ENCODE assay signal across 2 cellular contexts in the genomic region with DNA sequence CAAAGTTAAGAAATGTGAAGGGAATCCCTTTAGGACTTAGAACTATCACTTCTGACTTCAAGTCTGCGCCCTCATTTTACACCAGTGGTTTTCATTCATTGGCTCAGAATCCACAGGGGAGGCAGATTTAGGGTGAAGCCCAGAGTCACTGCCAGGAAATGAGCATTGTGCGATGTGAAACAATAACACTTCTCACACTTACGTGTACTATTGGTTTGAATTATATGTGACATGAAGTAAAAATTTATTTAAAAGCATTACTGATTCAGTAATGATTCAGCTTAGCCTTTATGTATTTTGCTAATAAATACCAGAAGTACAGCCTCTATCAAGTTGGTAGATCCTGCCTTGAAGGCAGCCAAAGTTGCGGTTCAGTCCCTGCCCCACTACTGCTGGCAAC.
A peak's percentile ranks its signal among the peaks of the same experiment; 100 is the strongest.
TF ChIP-seq lines count a peak whose summit lies in the region.

No MANE protein-coding gene starts in this region.

TF ChIP-seq in SK-N-SH treated with all-trans-retinoic acid at 6 μM for 48 hours, 23 proteins besides CTCF, POLR2A, EP300 and RAD21 (continued from another document):
- TF ChIP-seq, protein P1, sequence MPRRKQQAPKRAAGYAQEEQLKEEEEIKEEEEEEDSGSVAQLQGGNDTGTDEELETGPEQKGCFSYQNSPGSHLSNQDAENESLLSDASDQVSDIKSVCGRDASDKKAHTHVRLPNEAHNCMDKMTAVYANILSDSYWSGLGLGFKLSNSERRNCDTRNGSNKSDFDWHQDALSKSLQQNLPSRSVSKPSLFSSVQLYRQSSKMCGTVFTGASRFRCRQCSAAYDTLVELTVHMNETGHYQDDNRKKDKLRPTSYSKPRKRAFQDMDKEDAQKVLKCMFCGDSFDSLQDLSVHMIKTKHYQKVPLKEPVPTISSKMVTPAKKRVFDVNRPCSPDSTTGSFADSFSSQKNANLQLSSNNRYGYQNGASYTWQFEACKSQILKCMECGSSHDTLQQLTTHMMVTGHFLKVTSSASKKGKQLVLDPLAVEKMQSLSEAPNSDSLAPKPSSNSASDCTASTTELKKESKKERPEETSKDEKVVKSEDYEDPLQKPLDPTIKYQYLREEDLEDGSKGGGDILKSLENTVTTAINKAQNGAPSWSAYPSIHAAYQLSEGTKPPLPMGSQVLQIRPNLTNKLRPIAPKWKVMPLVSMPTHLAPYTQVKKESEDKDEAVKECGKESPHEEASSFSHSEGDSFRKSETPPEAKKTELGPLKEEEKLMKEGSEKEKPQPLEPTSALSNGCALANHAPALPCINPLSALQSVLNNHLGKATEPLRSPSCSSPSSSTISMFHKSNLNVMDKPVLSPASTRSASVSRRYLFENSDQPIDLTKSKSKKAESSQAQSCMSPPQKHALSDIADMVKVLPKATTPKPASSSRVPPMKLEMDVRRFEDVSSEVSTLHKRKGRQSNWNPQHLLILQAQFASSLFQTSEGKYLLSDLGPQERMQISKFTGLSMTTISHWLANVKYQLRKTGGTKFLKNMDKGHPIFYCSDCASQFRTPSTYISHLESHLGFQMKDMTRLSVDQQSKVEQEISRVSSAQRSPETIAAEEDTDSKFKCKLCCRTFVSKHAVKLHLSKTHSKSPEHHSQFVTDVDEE (CRISPR knock-in tag; IDR thresholded peaks at IDR 0.05), result no peak
- TF ChIP-seq TOX (CRISPR knock-in tag; IDR thresholded peaks at IDR 0.05; ENCODE audit: borderline replicate concordance), result no peak
- peak; percentile 37; the same call in 1 of the 2 replicates for TF ChIP-seq CSRNP3 (CRISPR knock-in tag; IDR thresholded peaks at IDR 0.05)
- TF ChIP-seq ZC3H10 (CRISPR knock-in tag; IDR thresholded peaks at IDR 0.05), result no peak

TF ChIP-seq in WTC11, 78 proteins besides CTCF, POLR2A, EP300 and RAD21 (continued from another document):
- TF ChIP-seq GRHL2 (CRISPR knock-in tag; IDR thresholded peaks at IDR 0.05; ENCODE audit: insufficient replicate concordance, severe bottlenecking) (no peak), NR2C2 (CRISPR knock-in tag; IDR thresholded peaks at IDR 0.05) (no peak), ZNF416 (CRISPR knock-in tag; IDR thresholded peaks at IDR 0.05) (no peak), OVOL2 (CRISPR knock-in tag; IDR thresholded peaks at IDR 0.05; ENCODE audit: borderline replicate concordance) (no peak), SMAD3 (CRISPR knock-in tag; IDR thresholded peaks at IDR 0.05; ENCODE audit: borderline replicate concordance) (no peak), TP53 (CRISPR knock-in tag; IDR thresholded peaks at IDR 0.05) (no peak), JUN (CRISPR knock-in tag; IDR thresholded peaks at IDR 0.05) (no peak), GTF2I (CRISPR knock-in tag; conservative IDR thresholded peaks at IDR 0.05) (no peak), ERG (CRISPR knock-in tag; IDR thresholded peaks at IDR 0.05) (no peak), ZBTB21 (CRISPR knock-in tag; IDR thresholded peaks at IDR 0.05; ENCODE audit: borderline replicate concordance) (no peak), ZNF121 (CRISPR knock-in tag; IDR thresholded peaks at IDR 0.05) (no peak), ELF4 (CRISPR knock-in tag; IDR thresholded peaks at IDR 0.05; ENCODE audit: low read depth) (no peak), CBFB (CRISPR knock-in tag; IDR thresholded peaks at IDR 0.05; ENCODE audit: low read depth) (no peak)
- TF ChIP-seq, protein P2, sequence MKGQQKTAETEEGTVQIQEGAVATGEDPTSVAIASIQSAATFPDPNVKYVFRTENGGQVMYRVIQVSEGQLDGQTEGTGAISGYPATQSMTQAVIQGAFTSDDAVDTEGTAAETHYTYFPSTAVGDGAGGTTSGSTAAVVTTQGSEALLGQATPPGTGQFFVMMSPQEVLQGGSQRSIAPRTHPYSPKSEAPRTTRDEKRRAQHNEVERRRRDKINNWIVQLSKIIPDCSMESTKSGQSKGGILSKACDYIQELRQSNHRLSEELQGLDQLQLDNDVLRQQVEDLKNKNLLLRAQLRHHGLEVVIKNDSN (CRISPR knock-in tag; IDR thresholded peaks at IDR 0.05), result no peak
- TF ChIP-seq, protein P3, sequence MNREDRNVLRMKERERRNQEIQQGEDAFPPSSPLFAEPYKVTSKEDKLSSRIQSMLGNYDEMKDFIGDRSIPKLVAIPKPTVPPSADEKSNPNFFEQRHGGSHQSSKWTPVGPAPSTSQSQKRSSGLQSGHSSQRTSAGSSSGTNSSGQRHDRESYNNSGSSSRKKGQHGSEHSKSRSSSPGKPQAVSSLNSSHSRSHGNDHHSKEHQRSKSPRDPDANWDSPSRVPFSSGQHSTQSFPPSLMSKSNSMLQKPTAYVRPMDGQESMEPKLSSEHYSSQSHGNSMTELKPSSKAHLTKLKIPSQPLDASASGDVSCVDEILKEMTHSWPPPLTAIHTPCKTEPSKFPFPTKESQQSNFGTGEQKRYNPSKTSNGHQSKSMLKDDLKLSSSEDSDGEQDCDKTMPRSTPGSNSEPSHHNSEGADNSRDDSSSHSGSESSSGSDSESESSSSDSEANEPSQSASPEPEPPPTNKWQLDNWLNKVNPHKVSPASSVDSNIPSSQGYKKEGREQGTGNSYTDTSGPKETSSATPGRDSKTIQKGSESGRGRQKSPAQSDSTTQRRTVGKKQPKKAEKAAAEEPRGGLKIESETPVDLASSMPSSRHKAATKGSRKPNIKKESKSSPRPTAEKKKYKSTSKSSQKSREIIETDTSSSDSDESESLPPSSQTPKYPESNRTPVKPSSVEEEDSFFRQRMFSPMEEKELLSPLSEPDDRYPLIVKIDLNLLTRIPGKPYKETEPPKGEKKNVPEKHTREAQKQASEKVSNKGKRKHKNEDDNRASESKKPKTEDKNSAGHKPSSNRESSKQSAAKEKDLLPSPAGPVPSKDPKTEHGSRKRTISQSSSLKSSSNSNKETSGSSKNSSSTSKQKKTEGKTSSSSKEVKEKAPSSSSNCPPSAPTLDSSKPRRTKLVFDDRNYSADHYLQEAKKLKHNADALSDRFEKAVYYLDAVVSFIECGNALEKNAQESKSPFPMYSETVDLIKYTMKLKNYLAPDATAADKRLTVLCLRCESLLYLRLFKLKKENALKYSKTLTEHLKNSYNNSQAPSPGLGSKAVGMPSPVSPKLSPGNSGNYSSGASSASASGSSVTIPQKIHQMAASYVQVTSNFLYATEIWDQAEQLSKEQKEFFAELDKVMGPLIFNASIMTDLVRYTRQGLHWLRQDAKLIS (CRISPR knock-in tag; IDR thresholded peaks at IDR 0.05; ENCODE audit: borderline replicate concordance), result no peak
- TF ChIP-seq, protein P4, sequence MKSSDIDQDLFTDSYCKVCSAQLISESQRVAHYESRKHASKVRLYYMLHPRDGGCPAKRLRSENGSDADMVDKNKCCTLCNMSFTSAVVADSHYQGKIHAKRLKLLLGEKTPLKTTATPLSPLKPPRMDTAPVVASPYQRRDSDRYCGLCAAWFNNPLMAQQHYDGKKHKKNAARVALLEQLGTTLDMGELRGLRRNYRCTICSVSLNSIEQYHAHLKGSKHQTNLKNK (CRISPR knock-in tag; IDR thresholded peaks at IDR 0.05), result no peak
- TF ChIP-seq, protein P5, sequence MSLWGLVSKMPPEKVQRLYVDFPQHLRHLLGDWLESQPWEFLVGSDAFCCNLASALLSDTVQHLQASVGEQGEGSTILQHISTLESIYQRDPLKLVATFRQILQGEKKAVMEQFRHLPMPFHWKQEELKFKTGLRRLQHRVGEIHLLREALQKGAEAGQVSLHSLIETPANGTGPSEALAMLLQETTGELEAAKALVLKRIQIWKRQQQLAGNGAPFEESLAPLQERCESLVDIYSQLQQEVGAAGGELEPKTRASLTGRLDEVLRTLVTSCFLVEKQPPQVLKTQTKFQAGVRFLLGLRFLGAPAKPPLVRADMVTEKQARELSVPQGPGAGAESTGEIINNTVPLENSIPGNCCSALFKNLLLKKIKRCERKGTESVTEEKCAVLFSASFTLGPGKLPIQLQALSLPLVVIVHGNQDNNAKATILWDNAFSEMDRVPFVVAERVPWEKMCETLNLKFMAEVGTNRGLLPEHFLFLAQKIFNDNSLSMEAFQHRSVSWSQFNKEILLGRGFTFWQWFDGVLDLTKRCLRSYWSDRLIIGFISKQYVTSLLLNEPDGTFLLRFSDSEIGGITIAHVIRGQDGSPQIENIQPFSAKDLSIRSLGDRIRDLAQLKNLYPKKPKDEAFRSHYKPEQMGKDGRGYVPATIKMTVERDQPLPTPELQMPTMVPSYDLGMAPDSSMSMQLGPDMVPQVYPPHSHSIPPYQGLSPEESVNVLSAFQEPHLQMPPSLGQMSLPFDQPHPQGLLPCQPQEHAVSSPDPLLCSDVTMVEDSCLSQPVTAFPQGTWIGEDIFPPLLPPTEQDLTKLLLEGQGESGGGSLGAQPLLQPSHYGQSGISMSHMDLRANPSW (CRISPR knock-in tag; conservative IDR thresholded peaks at IDR 0.05; ENCODE audit: low read depth), result no peak
TF ChIP-seq in WTC11: peak in this region for 0.
